In genomic region chr7:64880322-64881297, GRCh38 we compare ENCODE assay signal across 30 cellular contexts. TPM values are rescaled to one million over a fixed set of nuclear protein-coding genes. Genes with fewer than 3 reads are reported as not detected.
DNase-seq lines count a peak whose midpoint lies in the region; ATAC-seq and TF ChIP-seq lines count a peak whose summit lies in the region.
"Had no signal": no experiment of that assay in that cellular context is flagged by ENCODE, and none has a peak within 500 bp of the region (broad histone marks: within the 10 kb centered on the region; RNA-seq: fewer than 3 reads in every experiment).

No MANE protein-coding gene starts in this region.

- no peaks in the 10 kb centered on the region for H3K36me3 Mint-ChIP-seq in natural killer cell
- H3K36me3 Mint-ChIP-seq in natural killer cell treated with Interleukin-12 subunit alpha and Interleukin-12 subunit beta and Interleukin-15 and Interleukin-18, amount 100 ng/mL, for 72 hours = no peaks in the 10 kb centered on the region

- H3K27ac Mint-ChIP-seq in natural killer cell = no peak overlapping the region
- no peak overlapping the region for H3K27ac Mint-ChIP-seq in natural killer cell treated with Interleukin-12 subunit alpha and Interleukin-12 subunit beta and Interleukin-15 and Interleukin-18, amount 100 ng/mL, for 72 hours
- H3K27ac Mint-ChIP-seq: naive B cell had no signal

- H3K4me1 ChIP-seq in vagina = peaks cover 25% of the 10 kb centered on the region
- H3K4me1 ChIP-seq: upper lobe of right lung had no signal

- no peaks in the 10 kb centered on the region for H3K9me3 ChIP-seq in vagina
- H3K9me3 ChIP-seq: gastroesophageal sphincter, upper lobe of right lung had no signal

- intact Hi-C loops in natural killer cell (cut with micrococcal nuclease) (no loop called here), vagina (cut with DNase I) (no loop called here)

- DNase-seq in natural killer cell (peak; percentile 12), RWPE1 (ENCODE audit: low spot score) (no peak), mucosa of gallbladder (ENCODE audit: low spot score) (peak; percentile 9), vagina (ENCODE audit: extremely low spot score in 2 of 2) (peak; percentile 34 to 75), hypothalamus (lab: John Stamatoyannopoulos, UW) (no peak), DMS79 treated with DMSO at 0.1 percent for 48 hours (lab: John Stamatoyannopoulos, UW) (no peak), COLO668 (lab: John Stamatoyannopoulos, UW; ENCODE audit: unreplicated experiment) (no peak)
- no peak for DNase-seq in natural killer cell treated with Interleukin-12 subunit alpha and Interleukin-12 subunit beta and Interleukin-15 and Interleukin-18, amount 100 ng/mL, for 72 hours (ENCODE audit: low spot score)
- DNase-seq: activated naive CD4-positive, alpha-beta T cell; activated T-cell treated with anti-CD3 and anti-CD28 coated beads, Interleukin-2, amount 50 U/mL, for 4 hours; COR-L47; DND-41; hippocampal formation; IMR-90; left lung; naive B cell; NCI-H1092; NCI-H187 treated with DMSO at 0.1 percent for 48 hours; NCI-H526; NK-92 treated with Interleukin-12 subunit alpha and Interleukin-12 subunit beta, amount 100 ng/mL, for 24 hours; nucleus accumbens; SIG-M5; small intestine; stimulated activated CD4-positive, alpha-beta T cell treated with anti-CD3 and anti-CD28 coated beads, Interleukin-1b, Interleukin-23, amount 100 ng/mL, for 48 hours; upper lobe of right lung had no signal

- H3K4me1 Mint-ChIP-seq in natural killer cell = peaks cover 11 to 29% of the 10 kb centered on the region in 2 donors
- H3K4me1 Mint-ChIP-seq in natural killer cell treated with Interleukin-12 subunit alpha and Interleukin-12 subunit beta and Interleukin-15 and Interleukin-18, amount 100 ng/mL, for 72 hours (ENCODE audit: low read depth in 2 of 2) = peaks cover 0 to 9% of the 10 kb centered on the region in 2 donors

- H3K36me3 ChIP-seq in vagina = no peaks in the 10 kb centered on the region
- H3K36me3 ChIP-seq: BLaER1 treated with 17β-estradiol and CSF1 and Interleukin-3, amounts not matched to agents 10 nM and 100 nM; gastroesophageal sphincter; left lung; upper lobe of right lung had no signal

- H3K4me3 Mint-ChIP-seq in natural killer cell = no peak overlapping the region
- no peak overlapping the region for H3K4me3 Mint-ChIP-seq in natural killer cell treated with Interleukin-12 subunit alpha and Interleukin-12 subunit beta and Interleukin-15 and Interleukin-18, amount 100 ng/mL, for 72 hours
- H3K4me3 Mint-ChIP-seq: activated T-cell treated with anti-CD3 and anti-CD28 coated beads, Interleukin-2, amount 50 U/mL, for 4 hours; central memory CD8-positive, alpha-beta T cell had no signal

- no peak for TF ChIP-seq POLR2A in vagina (IDR thresholded peaks at IDR 0.05)

- CTCF ChIA-PET in RWPE1 (lab: Yijun Ruan, JAX) = interaction anchor here (0.6 kb wide), 1 partner anchor 168 kb away, joined by 3 read pairs; no protein-coding TSS in a partner anchor

- H3K4me3 ChIP-seq in vagina = no peak overlapping the region
- H3K4me3 ChIP-seq: BLaER1 treated with 17β-estradiol and CSF1 and Interleukin-3, amounts not matched to agents 10 nM and 100 nM; dorsolateral prefrontal cortex; gastroesophageal sphincter; GM12878; left lung; upper lobe of right lung had no signal

- TF ChIP-seq CTCF in natural killer cell (IDR thresholded peaks at IDR 0.05) (no peak), RWPE1 (conservative IDR thresholded peaks at IDR 0.05; ENCODE audit: low read depth) (no peak), vagina (IDR thresholded peaks at IDR 0.05) (no peak)

- POLR2A ChIA-PET in RWPE1 (lab: Yijun Ruan, JAX; ENCODE audit: low non-redundant PET) = no interaction called here

- H3K27me3 ChIP-seq in vagina = no peaks in the 10 kb centered on the region
- H3K27me3 ChIP-seq: BLaER1 treated with 17β-estradiol and CSF1 and Interleukin-3, amounts not matched to agents 10 nM and 100 nM; dorsolateral prefrontal cortex had no signal

- peaks cover 54 to 56% of the 10 kb centered on the region in 2 donors for H3K27me3 Mint-ChIP-seq in natural killer cell (ENCODE audit: low read depth in 2 of 2)
- peaks cover 21 to 39% of the 10 kb centered on the region in 2 donors for H3K27me3 Mint-ChIP-seq in natural killer cell treated with Interleukin-12 subunit alpha and Interleukin-12 subunit beta and Interleukin-15 and Interleukin-18, amount 100 ng/mL, for 72 hours

- ATAC-seq in natural killer cell = no peak
- ATAC-seq in natural killer cell treated with Interleukin-12 subunit alpha and Interleukin-12 subunit beta and Interleukin-15 and Interleukin-18, amount 100 ng/mL, for 72 hours = no peak
- ATAC-seq: activated T-cell treated with anti-CD3 and anti-CD28 coated beads, Interleukin-2, amount 50 U/mL, for 4 hours; gastroesophageal sphincter; GM12878; left lung; upper lobe of right lung had no signal

- H3K9me3 Mint-ChIP-seq in natural killer cell = peaks cover 0 to 2% of the 10 kb centered on the region in 2 donors
- no peaks in the 10 kb centered on the region for H3K9me3 Mint-ChIP-seq in natural killer cell treated with Interleukin-12 subunit alpha and Interleukin-12 subunit beta and Interleukin-15 and Interleukin-18, amount 100 ng/mL, for 72 hours
- H3K9me3 Mint-ChIP-seq: activated T-cell treated with anti-CD3 and anti-CD28 coated beads, Interleukin-2, amount 50 U/mL, for 4 hours; central memory CD8-positive, alpha-beta T cell had no signal

- H3K27ac ChIP-seq in RWPE1 = peak overlapping the region; percentile 41; the same call in 1 of the 2 replicates
- no peak overlapping the region for H3K27ac ChIP-seq in vagina
- H3K27ac ChIP-seq: BLaER1 treated with 17β-estradiol and CSF1 and Interleukin-3, amounts not matched to agents 10 nM and 100 nM; dorsolateral prefrontal cortex; left lung; upper lobe of right lung had no signal

RNA-seq across cellular contexts. Expression of gene ZNF273, which starts 22.5 kb away (rescaled TPM):
- total RNA-seq in natural killer cell = 1 to 10 TPM; 2.9 to 4.2 (median 4.0) TPM
- total RNA-seq in natural killer cell treated with Interleukin-12 subunit alpha and Interleukin-12 subunit beta and Interleukin-15 and Interleukin-18, amount 100 ng/mL, for 72 hours = 1 to 10 TPM; 5.5 to 6.3 TPM
- total RNA-seq in mucosa of gallbladder = 9.3 TPM
- 47.4 TPM for total RNA-seq in vagina

Comparison
In these comparisons a context has a peak if more than half of its experiments do, and no peak if none do; other contexts are left out.
1. DNase-seq: peak in natural killer cell (single experiment), mucosa of gallbladder (single experiment) and vagina (2 of 2); none in natural killer cell treated with Interleukin-12 subunit alpha and Interleukin-12 subunit beta and Interleukin-15 and Interleukin-18, amount 100 ng/mL, for 72 hours (single experiment), RWPE1 (single experiment), hypothalamus (0 of 51), DMS79 treated with DMSO at 0.1 percent for 48 hours (single experiment) and COLO668 (single experiment).